ENCODE assay signal across 9 cellular contexts in genomic region chr11:61834278-61835004, GRCh38. TPM values are rescaled to one million over a fixed set of nuclear protein-coding genes. Genes with fewer than 3 reads are reported as not detected.
DNase-seq lines count a peak whose midpoint lies in the region; ATAC-seq, FAIRE-seq and TF ChIP-seq lines count a peak whose summit lies in the region.
"Had no signal": no experiment of that assay in that cellular context is flagged by ENCODE, and none has a peak within 500 bp of the region (broad histone marks: within the 10 kb centered on the region; RNA-seq: fewer than 3 reads in every experiment).

No MANE protein-coding gene starts in this region.

- in situ Hi-C loops in ACHN (cut with HindIII; ENCODE audit: low pct_ligation_motif_present, low pct_unique_long_range_greater_than_20kb, low sequenced_read_pairs) = no loop called here

- H3K27me3 ChIP-seq in HUES6 (ENCODE audit: control insufficient read depth, insufficient read depth, low read length) = no peaks in the 10 kb centered on the region
- no peaks in the 10 kb centered on the region for H3K27me3 ChIP-seq in duodenal mucosa (ENCODE audit: control insufficient read depth in 1 of 2, insufficient read depth in 2 of 2, low read length in 2 of 2)
- no peaks in the 10 kb centered on the region for H3K27me3 ChIP-seq in vagina

- no peak for TF ChIP-seq CTCF in vagina (IDR thresholded peaks at IDR 0.05)

- FAIRE-seq in GM12891 (lab: Jason Lieb, UNC) = peak; percentile 40
- FAIRE-seq: colon had no signal

- H3K36me3 ChIP-seq in HUES6 (ENCODE audit: control insufficient read depth, insufficient read depth, low read length) (peaks cover 52% of the 10 kb centered on the region), duodenal mucosa (ENCODE audit: control insufficient read depth in 1 of 2, insufficient read depth in 2 of 2, low read length in 2 of 2) (peaks cover 0 to 11% of the 10 kb centered on the region in 2 donors), vagina (no peaks in the 10 kb centered on the region)

- no peaks in the 10 kb centered on the region for H3K36me3 Mint-ChIP-seq in T-cell

- H3K9me3 Mint-ChIP-seq in T-cell = no peaks in the 10 kb centered on the region

- H3K4me3 ChIP-seq in HUES6 (ENCODE audit: low read depth, low read length) = peak overlapping the region; percentile 4; the same call in 1 of the 2 replicates
- peak overlapping the region in 1 of 2 donors; percentile 11 for H3K4me3 ChIP-seq in duodenal mucosa (ENCODE audit: low read depth in 1 of 2, low read length in 2 of 2)
- no peak overlapping the region for H3K4me3 ChIP-seq in vagina

- peak overlapping the region; percentile 31 to 71 for H3K27ac Mint-ChIP-seq in T-cell

- H3K4me3 Mint-ChIP-seq in T-cell = peak overlapping the region in 1 of 3 donors; percentile 61

- peak; percentile 80 for DNase-seq in GM12891 (ENCODE audit: insufficient read length, low spot score)
- peak in 29 of 34 experiments; percentile 25 to 70 (median 49) for DNase-seq in T-cell
- DNase-seq in mucosa of gallbladder (ENCODE audit: low spot score) = peak; percentile 34
- DNase-seq in vagina (ENCODE audit: extremely low spot score in 2 of 2) = no peak
- no peak for DNase-seq in ACHN

- H3K27ac ChIP-seq in HUES6 (ENCODE audit: low read depth, low read length) (peak overlapping the region; percentile 5; the same call in 1 of the 2 replicates), duodenal mucosa (ENCODE audit: low read depth, low read length) (peak overlapping the region; percentile 41), vagina (peak overlapping the region; percentile 76)

- CTCF ChIA-PET in T-cell (lab: Charles Lee) = interaction anchor here (0.6 to 1.2 kb wide), 3 partner anchors 37 to 197 kb away, joined by 5 to 7 read pairs (median 6); no protein-coding TSS in a partner anchor

- H3K4me1 ChIP-seq in HUES6 (ENCODE audit: control insufficient read depth, insufficient read depth, low read length) (peaks cover 54% of the 10 kb centered on the region), duodenal mucosa (ENCODE audit: control insufficient read depth in 1 of 2, insufficient read depth in 2 of 2, low read length in 2 of 2) (peaks cover 27 to 52% of the 10 kb centered on the region in 2 donors), vagina (peaks cover 50% of the 10 kb centered on the region)

- TF ChIP-seq POLR2A in GM12891 (IDR thresholded peaks at IDR 0.05; ENCODE audit: low read depth, low read length) = peak; percentile 83
- TF ChIP-seq POLR2A in vagina (IDR thresholded peaks at IDR 0.05) = no peak

- H3K9ac ChIP-seq in HUES6 (ENCODE audit: low read length) (peak overlapping the region; percentile 23), duodenal mucosa (ENCODE audit: low read depth in 1 of 2, low read length in 2 of 2) (peak overlapping the region in 1 of 2 donors; percentile 30)

- H3K4me1 Mint-ChIP-seq in T-cell = peaks cover 25 to 57% (median 25%) of the 10 kb centered on the region in 3 donors

- POLR2A ChIA-PET in T-cell (lab: Charles Lee) = interaction anchor here (0.5 to 0.7 kb wide), 3 partner anchors 561 to 939 kb away, joined by 4 to 6 read pairs (median 4); no protein-coding TSS in a partner anchor

- no peaks in the 10 kb centered on the region for H3K9me3 ChIP-seq in HUES6 (ENCODE audit: control insufficient read depth, insufficient read depth, low read depth, low read length)
- no peaks in the 10 kb centered on the region for H3K9me3 ChIP-seq in duodenal mucosa (ENCODE audit: control insufficient read depth in 1 of 2, low read length in 2 of 2)
- H3K9me3 ChIP-seq in vagina = no peaks in the 10 kb centered on the region

- ATAC-seq in GM21515 (IDR thresholded peaks at IDR 0.05; ENCODE audit: unreplicated experiment) (peak; percentile 88), T-cell (replicated peaks in 1 of 4) (peak; percentile 86 to 94 (median 90))

- peaks cover 0 to 19% of the 10 kb centered on the region in 2 donors for H3K27me3 Mint-ChIP-seq in T-cell

- intact Hi-C loops in vagina (cut with DNase I) = no loop called here

TF ChIP-seq in GM12891, 5 proteins besides CTCF, POLR2A, EP300 and RAD21:
- peak; percentile 81 for TF ChIP-seq TAF1 (IDR thresholded peaks at IDR 0.05; ENCODE audit: low read depth, low read length)
- peak; percentile 73 for TF ChIP-seq POLR2AphosphoS5 (IDR thresholded peaks at IDR 0.05; ENCODE audit: low read depth, low read length)
- TF ChIP-seq SPI1 (IDR thresholded peaks at IDR 0.05; ENCODE audit: low read depth, low read length) = 0 out of 2 replicates have a peak, but pooled peaks have one; percentile 37
- TF ChIP-seq POU2F2 (IDR thresholded peaks at IDR 0.05; ENCODE audit: low read depth, low read length) = peak; percentile 77; the same call in 1 of the 2 replicates
- TF ChIP-seq PAX5 (IDR thresholded peaks at IDR 0.05; ENCODE audit: insufficient read depth, low read length, severe bottlenecking) = no peak
TF ChIP-seq in GM12891: peak in this region for 4.

RNA-seq across cellular contexts. Expression of gene FADS2, which starts 6.3 kb away (rescaled TPM):
- 85.3 TPM for polyA plus RNA-seq in GM12891 (2012; ENCODE audit: low read depth, missing spikeins)
- 10 to 100 TPM in 1 of 5 donors, 1 to 10 TPM in 4; 1.9 to 20.9 (median 2.7) TPM for total RNA-seq in T-cell
- 34.5 TPM for total RNA-seq in mucosa of gallbladder
- 25.5 TPM for total RNA-seq in vagina

RNA-seq across cellular contexts. Expression of gene FADS1, which starts 17.6 kb away (rescaled TPM):
- 9.4 TPM for polyA plus RNA-seq in GM12891 (2012; ENCODE audit: low read depth, missing spikeins)
- total RNA-seq in T-cell (1 to 10 TPM; 1.9 to 8.8 (median 2.9) TPM), mucosa of gallbladder (23.4 TPM), vagina (9.8 TPM)

RNA-seq across cellular contexts. Expression of gene FEN1, which starts 41.7 kb away (rescaled TPM):
- 73.7 TPM for polyA plus RNA-seq in GM12891 (2012; ENCODE audit: low read depth, missing spikeins)
- total RNA-seq in T-cell (10 to 100 TPM in 4 of 5 donors, 1 to 10 TPM in 1; 8.5 to 12.6 (median 10.9) TPM), mucosa of gallbladder (7.7 TPM), vagina (9.6 TPM)

RNA-seq across cellular contexts. Expression of gene TMEM258, which starts 42.0 kb away (rescaled TPM):
- 340 TPM for polyA plus RNA-seq in GM12891 (2012; ENCODE audit: low read depth, missing spikeins)
- total RNA-seq in T-cell (10 to 100 TPM; 68.1 to 96.0 (median 87.8) TPM), mucosa of gallbladder (116 TPM), vagina (47.9 TPM)

RNA-seq across cellular contexts. Expression of gene FADS3, which starts 56.9 kb away (rescaled TPM):
- polyA plus RNA-seq in GM12891 (2012; ENCODE audit: low read depth, missing spikeins) = 4.0 TPM
- total RNA-seq in T-cell = 10 to 100 TPM in 3 of 5 donors, 1 to 10 TPM in 2; 6.5 to 17.1 (median 10.5) TPM
- total RNA-seq in mucosa of gallbladder = 22.6 TPM
- 41.5 TPM for total RNA-seq in vagina

Comparison
In these comparisons a context has a peak if more than half of its experiments do, and no peak if none do; other contexts are left out.
1. DNase-seq: peak in GM12891 (single experiment), T-cell (29 of 34) and mucosa of gallbladder (single experiment); none in vagina (0 of 2) and ACHN (single experiment).
2. H3K27ac ChIP-seq: peak in every context shown above with its lines; median percentile 76 in vagina; 41 in duodenal mucosa; 5 in HUES6.